Comparison of ENCODE assay signal across 16 cellular contexts in genomic region chrX:18491601-18492000, GRCh38.
DNase-seq lines count a peak whose midpoint lies in the region; ATAC-seq, FAIRE-seq and TF ChIP-seq lines count a peak whose summit lies in the region.
"Had no signal": no experiment of that assay in that cellular context is flagged by ENCODE, and none has a peak within 500 bp of the region (broad histone marks: within the 10 kb centered on the region; RNA-seq: fewer than 3 reads in every experiment).

No MANE protein-coding gene starts in this region.

- TF ChIP-seq CTCF in brain microvascular endothelial cell (IDR thresholded peaks at IDR 0.05; ENCODE audit: low read depth, low read length, missing control alignments) (no peak), kidney (IDR thresholded peaks at IDR 0.05; ENCODE audit: borderline replicate concordance, extremely low read depth, insufficient read depth) (no peak)

- H3K4me1 ChIP-seq in kidney (ENCODE audit: control insufficient read depth in 1 of 2, insufficient read depth in 1 of 2, low read depth in 1 of 2, low read length in 2 of 2), result no peaks in the 10 kb centered on the region

- H3K9ac ChIP-seq in kidney (ENCODE audit: low read length in 2 of 2), result no peak overlapping the region

- intact Hi-C loops in kidney (cut with DNase I), result no loop called here

- no peak for ATAC-seq in GM19328 (IDR thresholded peaks at IDR 0.05; ENCODE audit: unreplicated experiment)

- in situ Hi-C loops in brain microvascular endothelial cell (cut with HindIII; ENCODE audit: low pct_ligation_motif_present, low sequenced_read_pairs), result no loop called here

- no peaks in the 10 kb centered on the region for H3K36me3 ChIP-seq in brain microvascular endothelial cell (replicated peaks)
- no peaks in the 10 kb centered on the region for H3K36me3 ChIP-seq in kidney (ENCODE audit: control insufficient read depth in 1 of 2, insufficient read depth in 2 of 2, low read length in 2 of 2)
- H3K36me3 ChIP-seq: HAP-1 had no signal

- no peak for DNase-seq in GM18507 (ENCODE audit: extremely low spot score, insufficient read length, low read depth)
- no peak for DNase-seq in brain microvascular endothelial cell
- DNase-seq in kidney, result no peak
- DNase-seq in stimulated activated CD8-positive, alpha-beta memory T cell treated with anti-CD3 and anti-CD28 coated beads, Interleukin-4, amount 100 ng/mL, for 48 hours, result no peak
- no peak for DNase-seq in DMS79 (lab: John Stamatoyannopoulos, UW)
- DNase-seq: 8988T; C1 segment of cervical spinal cord; Calu3; CD4-positive, alpha-beta T cell; DMS79 treated with DMSO at 0.1 percent for 48 hours; GF-D8 had no signal

- FAIRE-seq in A204.1 (lab: Jason Lieb, UNC) (peak; percentile 65), GM18507 (lab: Jason Lieb, UNC) (peak; percentile 33), kidney (lab: Jason Lieb, UNC) (peak; percentile 66)
- FAIRE-seq: H1, HTR-8/SVneo had no signal

- no peaks in the 10 kb centered on the region for H3K9me3 ChIP-seq in kidney (ENCODE audit: control insufficient read depth in 1 of 2, low read length in 2 of 2)
- H3K9me3 ChIP-seq: HAP-1 had no signal

- H3K4me3 ChIP-seq in brain microvascular endothelial cell (ENCODE audit: low read depth, low read length) (no peak overlapping the region), kidney (ENCODE audit: low read length in 2 of 2) (no peak overlapping the region)
- H3K4me3 ChIP-seq: HAP-1 had no signal

- H3K27ac ChIP-seq in brain microvascular endothelial cell (peak overlapping the region; percentile 31), kidney (ENCODE audit: low read depth in 2 of 2, low read length in 2 of 2) (no peak overlapping the region)

- H3K27me3 ChIP-seq in brain microvascular endothelial cell (replicated peaks), result no peaks in the 10 kb centered on the region
